Comparison of ENCODE assay signal across 9 cellular contexts in the genomic region with DNA sequence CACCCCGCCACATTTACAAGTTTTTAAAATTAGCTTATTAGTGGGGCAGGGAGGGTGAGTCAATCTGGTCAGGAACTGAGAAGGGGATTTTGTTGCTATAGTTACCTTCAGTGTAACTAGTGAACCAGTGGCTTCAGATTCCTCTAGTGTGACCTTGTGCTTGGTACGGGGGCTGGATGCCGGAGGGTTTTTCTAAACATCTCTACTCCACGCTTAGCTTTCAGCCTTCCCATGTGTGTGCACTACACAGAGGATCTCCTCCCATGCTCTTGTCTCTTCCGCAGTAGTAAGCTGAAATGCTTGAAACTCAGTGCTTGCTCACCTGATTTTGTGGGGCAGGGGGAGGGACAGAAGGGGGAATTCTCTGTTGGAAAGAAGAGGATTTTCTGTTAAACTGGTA.
A peak's percentile ranks its signal among the peaks of the same experiment; 100 is the strongest.
DNase-seq lines count a peak whose midpoint lies in the region; ATAC-seq, FAIRE-seq and TF ChIP-seq lines count a peak whose summit lies in the region.
"Had no signal": no experiment of that assay in that cellular context is flagged by ENCODE, and none has a peak within 500 bp of the region (broad histone marks: within the 10 kb centered on the region; RNA-seq: fewer than 3 reads in every experiment).

No MANE protein-coding gene starts in this region.

- H3K9me3 ChIP-seq in A549 = no peaks in the 10 kb centered on the region
- no peaks in the 10 kb centered on the region for H3K9me3 ChIP-seq in esophagus squamous epithelium

- H3K36me3 ChIP-seq in esophagus squamous epithelium = no peaks in the 10 kb centered on the region

- H3K27ac ChIP-seq in A549 (peak overlapping the region in 1 of 2 experiments; percentile 7; a peak in 2 of 6 replicates), esophagus squamous epithelium (no peak overlapping the region)
- H3K27ac ChIP-seq: SK-N-MC had no signal

- H3K27me3 ChIP-seq in esophagus squamous epithelium = no peaks in the 10 kb centered on the region

- no peak for TF ChIP-seq RAD21 in A549 (conservative IDR thresholded peaks at IDR 0.05 in 1 of 2, IDR thresholded peaks at IDR 0.05 in 1 of 2)

- 75% methylated on average over 5 of the region's 5 CpGs for WGBS in A549 (ENCODE audit: missing lambda C conversion rate)
- 57 to 58% methylated on average over 2 to 4 of the region's 5 CpGs for WGBS in esophagus squamous epithelium, 2 donors

- POLR2A ChIA-PET in A549 (lab: Yijun Ruan, JAX) = interaction anchor here (1.2 kb wide), 1 partner anchor 68 kb away, joined by 3 read pairs; a partner anchor contains a TSS

- no peak for TF ChIP-seq EP300 in A549 (IDR thresholded peaks at IDR 0.05)

- TF ChIP-seq POLR2A in A549 (IDR thresholded peaks at IDR 0.05; ENCODE audit: low read length) (no peak), esophagus squamous epithelium (IDR thresholded peaks at IDR 0.05) (no peak)

- peak overlapping the region; percentile 24; the same call in 2 of the 3 replicates for H3K4me2 ChIP-seq in A549

- H3K4me1 ChIP-seq in A549 = peaks cover 19% of the 10 kb centered on the region
- H3K4me1 ChIP-seq in esophagus squamous epithelium = peaks cover 0 to 18% (median 2%) of the 10 kb centered on the region in 3 donors

- peak; percentile 37 to 61; a peak in 4 of 6 replicates for ATAC-seq in A549
- peak; percentile 94 for ATAC-seq in GM18907 (IDR thresholded peaks at IDR 0.05; ENCODE audit: unreplicated experiment)
- peak; percentile 93 for ATAC-seq in HG03039 (IDR thresholded peaks at IDR 0.05; ENCODE audit: unreplicated experiment)
- no peak for ATAC-seq in Right ventricle myocardium superior (ENCODE audit: poor library complexity)

- no peak for FAIRE-seq in A549 (lab: Jason Lieb, UNC)

- in situ Hi-C loops in astrocyte of the spinal cord (cut with HindIII; ENCODE audit: low sequenced_read_pairs) = no loop called here

- no peak for TF ChIP-seq CTCF in A549 (IDR thresholded peaks at IDR 0.05)
- no peak for TF ChIP-seq CTCF in astrocyte of the spinal cord (IDR thresholded peaks at IDR 0.05; ENCODE audit: low read depth, low read length)
- no peak for TF ChIP-seq CTCF in esophagus squamous epithelium (IDR thresholded peaks at IDR 0.05)

- H3K4me3 ChIP-seq in A549 (no peak overlapping the region), astrocyte of the spinal cord (ENCODE audit: low read depth, low read length) (no peak overlapping the region), esophagus squamous epithelium (no peak overlapping the region)
- H3K4me3 ChIP-seq: SK-N-MC had no signal

- CTCF ChIA-PET in A549 (lab: Yijun Ruan, JAX) = interaction anchor here (0.8 to 8.7 kb wide), 13 partner anchors 10 to 192 kb away, joined by 3 to 83 read pairs (median 7); no protein-coding TSS in a partner anchor

- intact Hi-C loops in esophagus squamous epithelium (cut with DNase I) (no loop called here), Right ventricle myocardium superior (cut with DNase I) (no loop called here)

- DNase-seq in A549 (ENCODE audit: low read depth in 1 of 2, low spot score in 1 of 2) (no peak), astrocyte of the spinal cord (ENCODE audit: low read depth, low spot score) (peak; percentile 80), esophagus squamous epithelium (lab: John Stamatoyannopoulos, UW) (no peak), Right ventricle myocardium superior (no peak), SHP77 treated with DMSO at 0.1 percent for 48 hours (lab: John Stamatoyannopoulos, UW) (no peak)
- DNase-seq in activated effector memory CD4-positive, alpha-beta T cell treated with Interleukin-2 at 50 U/mL for 16 hours = no peak

TF ChIP-seq in A549, 52 proteins besides CTCF, POLR2A, EP300 and RAD21:
- TF ChIP-seq NR3C1 (IDR thresholded peaks at IDR 0.05) = no peak
- no peak for TF ChIP-seq PHF8 (IDR thresholded peaks at IDR 0.05; ENCODE audit: borderline replicate concordance, low read depth)
- TF ChIP-seq RCOR1 (IDR thresholded peaks at IDR 0.05; ENCODE audit: low read depth, low read length) = no peak
- no peak for TF ChIP-seq SMC3 (IDR thresholded peaks at IDR 0.05)
- TF ChIP-seq NFE2L2 (conservative IDR thresholded peaks at IDR 0.05; ENCODE audit: low read length) = no peak
- TF ChIP-seq, protein P1, sequence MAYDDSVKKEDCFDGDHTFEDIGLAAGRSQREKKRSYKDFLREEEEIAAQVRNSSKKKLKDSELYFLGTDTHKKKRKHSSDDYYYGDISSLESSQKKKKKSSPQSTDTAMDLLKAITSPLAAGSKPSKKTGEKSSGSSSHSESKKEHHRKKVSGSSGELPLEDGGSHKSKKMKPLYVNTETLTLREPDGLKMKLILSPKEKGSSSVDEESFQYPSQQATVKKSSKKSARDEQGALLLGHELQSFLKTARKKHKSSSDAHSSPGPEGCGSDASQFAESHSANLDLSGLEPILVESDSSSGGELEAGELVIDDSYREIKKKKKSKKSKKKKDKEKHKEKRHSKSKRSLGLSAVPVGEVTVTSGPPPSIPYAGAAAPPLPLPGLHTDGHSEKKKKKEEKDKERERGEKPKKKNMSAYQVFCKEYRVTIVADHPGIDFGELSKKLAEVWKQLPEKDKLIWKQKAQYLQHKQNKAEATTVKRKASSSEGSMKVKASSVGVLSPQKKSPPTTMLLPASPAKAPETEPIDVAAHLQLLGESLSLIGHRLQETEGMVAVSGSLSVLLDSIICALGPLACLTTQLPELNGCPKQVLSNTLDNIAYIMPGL (CRISPR knock-in tag; IDR thresholded peaks at IDR 0.05; ENCODE audit: borderline replicate concordance) = no peak
- TF ChIP-seq KDM1A (IDR thresholded peaks at IDR 0.05; ENCODE audit: low read depth) = no peak
- TF ChIP-seq EHF (CRISPR knock-in tag; IDR thresholded peaks at IDR 0.05) = no peak
- TF ChIP-seq HDAC2 (IDR thresholded peaks at IDR 0.05) = no peak
